29 cellular contexts compared by ENCODE assay signal in genomic region chr9:91126761-91127420, GRCh38.
DNase-seq lines count a peak whose midpoint lies in the region; ATAC-seq, FAIRE-seq and TF ChIP-seq lines count a peak whose summit lies in the region.
"Had no signal": no experiment of that assay in that cellular context is flagged by ENCODE, and none has a peak within 500 bp of the region (broad histone marks: within the 10 kb centered on the region; RNA-seq: fewer than 3 reads in every experiment).

No MANE protein-coding gene starts in this region.

- no peaks in the 10 kb centered on the region for H3K4me1 ChIP-seq in K562 (replicated peaks in 1 of 2; ENCODE audit: control insufficient read depth in 2 of 2, insufficient read depth in 2 of 2, low read length in 2 of 2)
- H3K4me1 ChIP-seq: BLaER1 had no signal

- H4K20me1 ChIP-seq in K562 (replicated peaks; ENCODE audit: control insufficient read depth, insufficient read depth, low read length): no peaks in the 10 kb centered on the region
- H4K20me1 ChIP-seq: BLaER1 had no signal

- no peaks in the 10 kb centered on the region for H3K27me3 ChIP-seq in AG04450 (ENCODE audit: control insufficient read depth, insufficient read depth, low read length)
- H3K27me3 ChIP-seq in K562 (ENCODE audit: control insufficient read depth in 2 of 2, insufficient read depth in 2 of 2, low read length in 2 of 2): no peaks in the 10 kb centered on the region
- H3K27me3 ChIP-seq: BLaER1, esophagus muscularis mucosa, heart left ventricle, spleen had no signal

- H3K36me3 Mint-ChIP-seq in HFFc6 (ENCODE audit: low read depth): peaks cover 32% of the 10 kb centered on the region
- H3K36me3 Mint-ChIP-seq in osteocyte (ENCODE audit: unreplicated experiment): no peaks in the 10 kb centered on the region
- H3K36me3 Mint-ChIP-seq: brain had no signal

- BruUV-seq in K562 (replicated peaks; lab: Mats Ljungman, UMichigan): no TSS peak

- H3K4me2 ChIP-seq in K562 (ENCODE audit: insufficient read depth, low read length): no peak overlapping the region
- H3K4me2 ChIP-seq: BLaER1, KMS-11 had no signal

- no peaks in the 10 kb centered on the region for H3K9me1 ChIP-seq in K562 (ENCODE audit: control insufficient read depth, insufficient read depth, low read length)

- H3K27me3 Mint-ChIP-seq in HFFc6 (ENCODE audit: insufficient read depth): no peaks in the 10 kb centered on the region
- no peaks in the 10 kb centered on the region for H3K27me3 Mint-ChIP-seq in osteocyte (ENCODE audit: unreplicated experiment)
- H3K27me3 Mint-ChIP-seq: activated CD4-positive, alpha-beta memory T cell treated with anti-CD3 and anti-CD28 coated beads, Interleukin-2, amount 10 ng/mL, durations not matched to agents 7 days and 5 days; activated naive CD8-positive, alpha-beta T cell treated with anti-CD3 and anti-CD28 coated beads, Interleukin-2, amount 10 ng/mL, durations not matched to agents 7 days and 5 days; naive thymus-derived CD4-positive, alpha-beta T cell had no signal

- DNase-seq in AG04450 (ENCODE audit: low read depth, low spot score) (peak; percentile 68), HFFc6 (peak; percentile 36), K562 (ENCODE audit: extremely low read depth in 1 of 4, low spot score in 3 of 4) (no peak), foreskin fibroblast (peak; percentile 82 to 86), osteocyte (ENCODE audit: extremely low spot score, unreplicated experiment) (no peak), kidney tubule cell (ENCODE audit: low spot score) (no peak)
- DNase-seq: activated CD4-positive, alpha-beta memory T cell treated with anti-CD3 and anti-CD28 coated beads, Interleukin-2, amount 10 ng/mL, durations not matched to agents 7 days and 5 days; activated CD4-positive, CD25-positive, alpha-beta regulatory T cell treated with anti-CD3 and anti-CD28 coated beads, Interleukin-2, amount 50 U/mL, for 72 hours; activated effector memory CD4-positive, alpha-beta T cell treated with Interleukin-2 at 50 U/mL for 16 hours; activated naive CD8-positive, alpha-beta T cell treated with anti-CD3 and anti-CD28 coated beads, Interleukin-2, amount 10 ng/mL, durations not matched to agents 7 days and 5 days; COR-L47; DMS79; heart left ventricle; naive thymus-derived CD4-positive, alpha-beta T cell; NCI-H1694; NCI-H524; NK-92 treated with Interleukin-12 subunit alpha and Interleukin-12 subunit beta, amount 100 ng/mL, for 24 hours; spleen; stimulated activated CD4-positive, alpha-beta T cell treated with anti-CD3 and anti-CD28 coated beads, Interleukin-2, amount 100 ng/mL, for 48 hours had no signal

- WGBS in K562 (ENCODE audit: insufficient coverage, low coverage, missing lambda C conversion rate): 44% methylated on average over 10 of the region's 10 CpGs

- no peak for FAIRE-seq in K562 (lab: Jason Lieb, UNC)
- FAIRE-seq: GM12891 had no signal

- intact Hi-C loops in K562 (cut with micrococcal nuclease): no loop called here

- POLR2A ChIA-PET in AG04450 (lab: Yijun Ruan, JAX): no interaction called here
- POLR2A ChIA-PET in K562 (lab: Yijun Ruan, JAX): interaction anchor here (0.6 to 1.2 kb wide), 2 partner anchors 24 to 33 kb away, joined by 3 read pairs; no protein-coding TSS in a partner anchor

- in situ Hi-C loops in K562 (cut with MboI): no loop called here

- TF ChIP-seq RAD21 in K562 (CRISPR knock-in tag; conservative IDR thresholded peaks at IDR 0.05 in 1 of 2, IDR thresholded peaks at IDR 0.05 in 1 of 2): no peak

- H2AFZ ChIP-seq in K562 (ENCODE audit: low read depth, low read length): peak overlapping the region; percentile 40; the same call in 1 of the 2 replicates

- H3K27ac Mint-ChIP-seq in HFFc6 (peak overlapping the region; percentile 60; the same call in 1 of the 2 replicates), osteocyte (ENCODE audit: unreplicated experiment) (no peak overlapping the region)
- H3K27ac Mint-ChIP-seq: activated CD4-positive, alpha-beta memory T cell treated with anti-CD3 and anti-CD28 coated beads, Interleukin-2, amount 10 ng/mL, durations not matched to agents 7 days and 5 days; brain; stimulated activated effector memory CD8-positive, alpha-beta T cell treated with anti-CD3 and anti-CD28 coated beads, Interleukin-12 subunit alpha, Interleukin-12 subunit beta, amount 100 ng/mL, for 72 hours had no signal

- H3K27ac ChIP-seq in AG04450 (ENCODE audit: low read depth, low read length): peak overlapping the region; percentile 55
- H3K27ac ChIP-seq in K562 (ENCODE audit: extremely low read depth, low read depth, low read length): no peak overlapping the region
- H3K27ac ChIP-seq: BLaER1, coronary artery, esophagus muscularis mucosa, heart left ventricle, KMS-11, spleen had no signal

- H3K9ac ChIP-seq in K562 (ENCODE audit: insufficient read depth in 1 of 2, low read depth in 2 of 2, low read length in 2 of 2): no peak overlapping the region
- H3K9ac ChIP-seq: BLaER1, KMS-11 had no signal

- H3K4me1 Mint-ChIP-seq in HFFc6 (ENCODE audit: low read depth) (peaks cover 45% of the 10 kb centered on the region), osteocyte (ENCODE audit: unreplicated experiment) (peaks cover 20% of the 10 kb centered on the region)
- H3K4me1 Mint-ChIP-seq: brain had no signal

- no peaks in the 10 kb centered on the region for H3K9me3 ChIP-seq in AG04450 (ENCODE audit: control insufficient read depth, insufficient read depth, low read length)
- no peaks in the 10 kb centered on the region for H3K9me3 ChIP-seq in K562 (replicated peaks; ENCODE audit: control insufficient read depth, insufficient read depth, low read depth, low read length)
- H3K9me3 ChIP-seq: esophagus muscularis mucosa had no signal

- H3K79me2 ChIP-seq in K562 (ENCODE audit: control insufficient read depth, insufficient read depth, low read length): no peaks in the 10 kb centered on the region

- H3K4me3 Mint-ChIP-seq in HFFc6: no peak overlapping the region
- H3K4me3 Mint-ChIP-seq in osteocyte (ENCODE audit: unreplicated experiment): no peak overlapping the region
- H3K4me3 Mint-ChIP-seq: activated CD4-positive, alpha-beta memory T cell treated with anti-CD3 and anti-CD28 coated beads, Interleukin-2, amount 10 ng/mL, durations not matched to agents 7 days and 5 days; activated naive CD8-positive, alpha-beta T cell treated with anti-CD3 and anti-CD28 coated beads, Interleukin-2, amount 10 ng/mL, durations not matched to agents 7 days and 5 days; brain; naive thymus-derived CD4-positive, alpha-beta T cell; stimulated activated effector memory CD8-positive, alpha-beta T cell treated with anti-CD3 and anti-CD28 coated beads, Interleukin-12 subunit alpha, Interleukin-12 subunit beta, amount 100 ng/mL, for 72 hours had no signal

- CTCF ChIA-PET in AG04450 (lab: Charles Lee) (interaction anchor here (1.0 kb wide), 1 partner anchor 211 kb away, joined by 7 read pairs; no protein-coding TSS in a partner anchor), K562 (lab: Yijun Ruan, JAX; ENCODE audit: low intra/inter-chr PET ratio) (no interaction called here)

- TF ChIP-seq EP300 in K562 (IDR thresholded peaks at IDR 0.05; ENCODE audit: low read length): no peak

- H3K9me3 Mint-ChIP-seq in HFFc6 (peaks cover 19% of the 10 kb centered on the region), osteocyte (ENCODE audit: unreplicated experiment) (peaks cover 20% of the 10 kb centered on the region)

- no peak overlapping the region for H3K4me3 ChIP-seq in AG04450 (ENCODE audit: low read depth, low read length)
- H3K4me3 ChIP-seq in K562: no peak overlapping the region
- H3K4me3 ChIP-seq in foreskin fibroblast (ENCODE audit: low read depth in 1 of 2, low read length in 2 of 2): no peak overlapping the region
- H3K4me3 ChIP-seq: BLaER1, coronary artery, esophagus muscularis mucosa, heart left ventricle, spleen had no signal

- TF ChIP-seq CTCF in AG04450 (IDR thresholded peaks at IDR 0.05; ENCODE audit: low read depth, low read length): no peak
- no peak for TF ChIP-seq CTCF in HFFc6 (IDR thresholded peaks at IDR 0.05)
- TF ChIP-seq CTCF in K562 (IDR thresholded peaks at IDR 0.05 in 2 of 3, conservative IDR thresholded peaks at IDR 0.05 in 1 of 3; ENCODE audit: insufficient read depth in 2 of 3, low read depth in 1 of 3, low read length in 3 of 3): no peak
- TF ChIP-seq CTCF in foreskin fibroblast (IDR thresholded peaks at IDR 0.05; ENCODE audit: low read depth, low read length): no peak
- no peak for TF ChIP-seq CTCF in osteocyte (IDR thresholded peaks at IDR 0.05)

- no peak for TF ChIP-seq POLR2A in K562 (conservative IDR thresholded peaks at IDR 0.05)

- H3K36me3 ChIP-seq in K562 (ENCODE audit: control insufficient read depth, insufficient read depth, low read length): no peaks in the 10 kb centered on the region
- H3K36me3 ChIP-seq: esophagus muscularis mucosa, heart left ventricle, spleen had no signal

- ATAC-seq in K562: no peak
- no peak for ATAC-seq in HG02840 (IDR thresholded peaks at IDR 0.05; ENCODE audit: low FRiP score, unreplicated experiment)
- no peak for ATAC-seq in GM21528 (IDR thresholded peaks at IDR 0.05; ENCODE audit: low FRiP score, unreplicated experiment)
- ATAC-seq: HCT116; heart left ventricle; naive thymus-derived CD4-positive, alpha-beta T cell; stimulated activated effector memory CD8-positive, alpha-beta T cell treated with anti-CD3 and anti-CD28 coated beads, Interleukin-12 subunit alpha, Interleukin-12 subunit beta, amount 100 ng/mL, for 72 hours had no signal

TF ChIP-seq in K562, 482 proteins besides CTCF, POLR2A, EP300 and RAD21:
- TF ChIP-seq SMAD4 (CRISPR knock-in tag; conservative IDR thresholded peaks at IDR 0.05) (no peak), ATF3 (IDR thresholded peaks at IDR 0.05) (peak; percentile 39; the same call in 1 of the 2 replicates), ATF3 (CRISPR knock-in tag; conservative IDR thresholded peaks at IDR 0.05) (no peak)

Comparison
In these comparisons a context has a peak if more than half of its experiments do, and no peak if none do; other contexts are left out.
1. DNase-seq: peak in AG04450 (single experiment), HFFc6 (single experiment) and foreskin fibroblast (2 of 2); none in K562 (0 of 4), osteocyte (single experiment) and kidney tubule cell (single experiment).